13 cellular contexts compared by ENCODE assay signal in genomic region chr1:108831225-108831624, GRCh38. TPM values are rescaled to one million over a fixed set of nuclear protein-coding genes. Genes with fewer than 3 reads are reported as not detected.
A peak's percentile ranks its signal among the peaks of the same experiment; 100 is the strongest.
DNase-seq lines count a peak whose midpoint lies in the region; ATAC-seq, FAIRE-seq and TF ChIP-seq lines count a peak whose summit lies in the region.
"Had no signal": no experiment of that assay in that cellular context is flagged by ENCODE, and none has a peak within 500 bp of the region (broad histone marks: within the 10 kb centered on the region; RNA-seq: fewer than 3 reads in every experiment).

No MANE protein-coding gene starts in this region.

- TF ChIP-seq CTCF in cardiac fibroblast (IDR thresholded peaks at IDR 0.05; ENCODE audit: low read depth, low read length) (no peak), left lung (IDR thresholded peaks at IDR 0.05) (no peak), tibial nerve (IDR thresholded peaks at IDR 0.05) (no peak)

- no peak for ATAC-seq in left lung

- no peaks in the 10 kb centered on the region for H3K9me3 ChIP-seq in left lung
- no peaks in the 10 kb centered on the region for H3K9me3 ChIP-seq in tibial nerve

- DNase-seq in DMS 273 (lab: John Stamatoyannopoulos, UW; ENCODE audit: unreplicated experiment) = peak; percentile 34
- no peak for DNase-seq in DMS 273 treated with DMSO at 0.1 percent for 48 hours (lab: John Stamatoyannopoulos, UW)
- DNase-seq in cardiac fibroblast (ENCODE audit: low read depth in 2 of 2) = peak; percentile 82 to 93
- DNase-seq in left lung = no peak
- DNase-seq in tibial nerve (ENCODE audit: low spot score in 2 of 2) = peak in 1 of 2 donors; percentile 40
- no peak for DNase-seq in HTR-8/SVneo (ENCODE audit: insufficient read length, low spot score)
- DNase-seq in COLO829 (ENCODE audit: low spot score) = no peak
- no peak for DNase-seq in ACHN
- DNase-seq: activated naive CD8-positive, alpha-beta T cell treated with anti-CD3 and anti-CD28 coated beads, Interleukin-2, amount 10 ng/mL, durations not matched to agents 7 days and 5 days; NCI-H345; WERI-Rb-1 had no signal

- H3K27ac ChIP-seq in left lung (peak overlapping the region; percentile 61 to 78), tibial nerve (peak overlapping the region; percentile 39 to 79 (median 74))
- H3K27ac ChIP-seq: 22Rv1, WERI-Rb-1 had no signal

- in situ Hi-C loops in ACHN (cut with HindIII; ENCODE audit: low pct_ligation_motif_present, low pct_unique_long_range_greater_than_20kb, low sequenced_read_pairs) = no loop called here

- peak in 1 of 2 donors; percentile 54 for TF ChIP-seq EP300 in tibial nerve (IDR thresholded peaks at IDR 0.05)

- FAIRE-seq in HTR-8/SVneo (lab: Jason Lieb, UNC) = no peak

- WGBS in tibial nerve, 2 donors = 36 to 52% methylated on average over 2 of the region's 2 CpGs

- intact Hi-C loops in left lung (cut with DNase I) = no loop called here

- H3K4me1 ChIP-seq in left lung (peaks cover 24 to 38% of the 10 kb centered on the region in 2 donors), tibial nerve (peaks cover 0 to 36% (median 16%) of the 10 kb centered on the region in 4 donors)

- H3K4me3 ChIP-seq in cardiac fibroblast (replicated peaks in 1 of 2; ENCODE audit: low read depth in 2 of 2, low read length in 2 of 2) (no peak overlapping the region), left lung (no peak overlapping the region), tibial nerve (no peak overlapping the region)

- H3K36me3 ChIP-seq in left lung (no peaks in the 10 kb centered on the region), tibial nerve (no peaks in the 10 kb centered on the region)
- H3K36me3 ChIP-seq: WERI-Rb-1 had no signal

- TF ChIP-seq POLR2A in tibial nerve (IDR thresholded peaks at IDR 0.05) = no peak

- H3K27me3 ChIP-seq in left lung (no peaks in the 10 kb centered on the region), tibial nerve (no peaks in the 10 kb centered on the region)

RNA-seq across cellular contexts. Expression of gene AKNAD1, which starts 25.7 kb away (rescaled TPM):
- total RNA-seq in left lung = not detected
- total RNA-seq in tibial nerve = 1 to 10 TPM in 2 of 4 donors, under 1 TPM in 1, not detected in 1; 0.44 to 5.5 (median 4.6) TPM
- total RNA-seq: activated naive CD8-positive, alpha-beta T cell treated with anti-CD3 and anti-CD28 coated beads, Interleukin-2, amount 10 ng/mL, durations not matched to agents 7 days and 5 days; right cardiac atrium had no signal

RNA-seq across cellular contexts. Expression of gene GPSM2, which starts 45.6 kb away (rescaled TPM):
- total RNA-seq in left lung (10 to 100 TPM; 25.1 to 27.0 TPM), tibial nerve (10 to 100 TPM; 31.2 to 72.2 (median 45.7) TPM)

Comparison
In these comparisons a context has a peak if more than half of its experiments do, and no peak if none do; other contexts are left out.
1. DNase-seq: peak in DMS 273 (single experiment) and cardiac fibroblast (2 of 2); none in DMS 273 treated with DMSO at 0.1 percent for 48 hours (single experiment), left lung (0 of 2), HTR-8/SVneo (single experiment), COLO829 (single experiment) and ACHN (single experiment).